Comparison of ENCODE assay signal across 29 cellular contexts in genomic region chr7:126755381-126755780, GRCh38.
"Had no signal": no experiment of that assay in that cellular context is flagged by ENCODE, and none has a peak within 500 bp of the region (broad histone marks: within the 10 kb centered on the region; RNA-seq: fewer than 3 reads in every experiment).

No MANE protein-coding gene starts in this region.

- H3K36me3 ChIP-seq: ascending aorta, breast epithelium, cardiac muscle cell, colonic mucosa, esophagus squamous epithelium, gastroesophageal sphincter, heart right ventricle had no signal

- H3K4me1 Mint-ChIP-seq: activated CD4-positive, alpha-beta memory T cell treated with anti-CD3 and anti-CD28 coated beads, Interleukin-2, amount 10 ng/mL, durations not matched to agents 7 days and 5 days; activated CD4-positive, alpha-beta T cell treated with anti-CD3 and anti-CD28 coated beads for 36 hours; activated CD4-positive, alpha-beta T cell treated with anti-CD3 and anti-CD28 coated beads, Interleukin-2, amount 10 ng/mL, durations not matched to agents 24 days and 14 days; activated naive CD4-positive, alpha-beta T cell treated with anti-CD3 and anti-CD28 coated beads, Interleukin-2, amount 10 ng/mL, durations not matched to agents 7 days and 5 days; activated naive CD8-positive, alpha-beta T cell treated with anti-CD3 and anti-CD28 coated beads, Interleukin-2, amount 10 ng/mL, durations not matched to agents 7 days and 5 days; brain had no signal

- H3K27me3 Mint-ChIP-seq: activated CD4-positive, alpha-beta memory T cell treated with anti-CD3 and anti-CD28 coated beads, Interleukin-2, amount 10 ng/mL, durations not matched to agents 7 days and 5 days; activated CD4-positive, alpha-beta T cell treated with anti-CD3 and anti-CD28 coated beads, Interleukin-2, amount 10 ng/mL, durations not matched to agents 24 days and 14 days; activated naive CD4-positive, alpha-beta T cell treated with anti-CD3 and anti-CD28 coated beads, Interleukin-2, amount 10 ng/mL, durations not matched to agents 7 days and 5 days; activated naive CD8-positive, alpha-beta T cell treated with anti-CD3 and anti-CD28 coated beads, Interleukin-2, amount 10 ng/mL, durations not matched to agents 7 days and 5 days; activated T-cell treated with anti-CD3 and anti-CD28 coated beads, Interleukin-2, amount 50 U/mL, for 24 hours; brain had no signal

- H3K27ac ChIP-seq: ascending aorta, breast epithelium, cardiac muscle cell, colonic mucosa, epithelial cell of prostate, esophagus squamous epithelium, gastroesophageal sphincter, heart right ventricle had no signal

- H3K27ac Mint-ChIP-seq: activated CD4-positive, alpha-beta memory T cell treated with anti-CD3 and anti-CD28 coated beads, Interleukin-2, amount 10 ng/mL, durations not matched to agents 7 days and 5 days; activated CD4-positive, alpha-beta T cell treated with anti-CD3 and anti-CD28 coated beads for 36 hours; activated CD4-positive, alpha-beta T cell treated with anti-CD3 and anti-CD28 coated beads, Interleukin-2, amount 10 ng/mL, durations not matched to agents 24 days and 14 days; activated naive CD4-positive, alpha-beta T cell treated with anti-CD3 and anti-CD28 coated beads, Interleukin-2, amount 10 ng/mL, durations not matched to agents 7 days and 5 days; activated naive CD4-positive, alpha-beta T cell treated with anti-CD3 and anti-CD28 coated beads, Interleukin-2, amount 50 U/mL, for 72 hours; activated naive CD8-positive, alpha-beta T cell treated with anti-CD3 and anti-CD28 coated beads, Interleukin-2, amount 10 ng/mL, durations not matched to agents 7 days and 5 days; activated T-cell treated with anti-CD3 and anti-CD28 coated beads, Interleukin-2, amount 50 U/mL, for 24 hours; activated T-cell treated with anti-CD3 and anti-CD28 coated beads, Interleukin-2, amount 50 U/mL, for 72 hours; brain had no signal

- DNase-seq: activated CD4-positive, alpha-beta memory T cell treated with anti-CD3 and anti-CD28 coated beads, Interleukin-2, amount 10 ng/mL, durations not matched to agents 7 days and 5 days; activated CD4-positive, alpha-beta T cell treated with anti-CD3 and anti-CD28 coated beads for 36 hours; activated CD4-positive, alpha-beta T cell treated with anti-CD3 and anti-CD28 coated beads, Interleukin-2, amount 10 ng/mL, durations not matched to agents 24 days and 14 days; activated CD4-positive, alpha-beta T cell treated with anti-CD3 and anti-CD28 coated beads, Interleukin-2, amount 50 U/mL, for 4 hours; activated CD4-positive, CD25-positive, alpha-beta regulatory T cell; activated CD4-positive, CD25-positive, alpha-beta regulatory T cell treated with anti-CD3 and anti-CD28 coated beads, Interleukin-2, amount 50 U/mL, for 72 hours; activated CD8-positive, alpha-beta memory T cell treated with anti-CD3 and anti-CD28 coated beads, Interleukin-2, amount 50 U/mL, for 48 hours; activated gamma-delta T cell; activated naive CD4-positive, alpha-beta T cell; activated naive CD4-positive, alpha-beta T cell treated with anti-CD3 and anti-CD28 coated beads, Interleukin-2, amount 10 ng/mL, durations not matched to agents 7 days and 5 days; activated naive CD8-positive, alpha-beta T cell treated with anti-CD3 and anti-CD28 coated beads, Interleukin-2, amount 10 ng/mL, durations not matched to agents 7 days and 5 days; activated T-cell treated with anti-CD3 and anti-CD28 coated beads for 4 hours; activated T-cell treated with anti-CD3 and anti-CD28 coated beads, Interleukin-2, amount 50 U/mL, for 24 hours; activated T-cell treated with anti-CD3 and anti-CD28 coated beads, Interleukin-2, amount 50 U/mL, for 72 hours; central memory CD4-positive, alpha-beta T cell; cerebellar nuclear complex; colonic mucosa; effector CD8-positive, alpha-beta T cell; esophagus squamous epithelium; foreskin melanocyte; heart right ventricle; T-helper 2 cell had no signal

- H3K4me3 ChIP-seq: ascending aorta, breast epithelium, cardiac muscle cell, colonic mucosa, esophagus squamous epithelium, gastroesophageal sphincter, heart right ventricle had no signal

- H3K4me3 Mint-ChIP-seq: activated CD4-positive, alpha-beta memory T cell treated with anti-CD3 and anti-CD28 coated beads, Interleukin-2, amount 10 ng/mL, durations not matched to agents 7 days and 5 days; activated CD4-positive, alpha-beta T cell treated with anti-CD3 and anti-CD28 coated beads for 36 hours; activated CD4-positive, alpha-beta T cell treated with anti-CD3 and anti-CD28 coated beads, Interleukin-2, amount 10 ng/mL, durations not matched to agents 24 days and 14 days; activated naive CD4-positive, alpha-beta T cell treated with anti-CD3 and anti-CD28 coated beads, Interleukin-2, amount 10 ng/mL, durations not matched to agents 7 days and 5 days; activated naive CD8-positive, alpha-beta T cell treated with anti-CD3 and anti-CD28 coated beads, Interleukin-2, amount 10 ng/mL, durations not matched to agents 7 days and 5 days; activated T-cell treated with anti-CD3 and anti-CD28 coated beads, Interleukin-2, amount 50 U/mL, for 24 hours; activated T-cell treated with anti-CD3 and anti-CD28 coated beads, Interleukin-2, amount 50 U/mL, for 72 hours; brain had no signal

- H3K9me3 Mint-ChIP-seq: activated CD4-positive, alpha-beta memory T cell treated with anti-CD3 and anti-CD28 coated beads, Interleukin-2, amount 10 ng/mL, durations not matched to agents 7 days and 5 days; activated CD4-positive, alpha-beta T cell treated with anti-CD3 and anti-CD28 coated beads, Interleukin-2, amount 10 ng/mL, durations not matched to agents 24 days and 14 days; activated naive CD4-positive, alpha-beta T cell treated with anti-CD3 and anti-CD28 coated beads, Interleukin-2, amount 10 ng/mL, durations not matched to agents 7 days and 5 days; activated naive CD4-positive, alpha-beta T cell treated with anti-CD3 and anti-CD28 coated beads, Interleukin-2, amount 50 U/mL, for 72 hours; activated naive CD8-positive, alpha-beta T cell treated with anti-CD3 and anti-CD28 coated beads, Interleukin-2, amount 10 ng/mL, durations not matched to agents 7 days and 5 days; activated T-cell treated with anti-CD3 and anti-CD28 coated beads, Interleukin-2, amount 50 U/mL, for 24 hours; activated T-cell treated with anti-CD3 and anti-CD28 coated beads, Interleukin-2, amount 50 U/mL, for 72 hours; brain had no signal

- H3K9me3 ChIP-seq: ascending aorta, breast epithelium, colonic mucosa, esophagus squamous epithelium, gastroesophageal sphincter, heart right ventricle had no signal

- H3K27me3 ChIP-seq: ascending aorta, breast epithelium, cardiac muscle cell, colonic mucosa, esophagus squamous epithelium, gastroesophageal sphincter, heart right ventricle had no signal

- H3K36me3 Mint-ChIP-seq: activated naive CD4-positive, alpha-beta T cell treated with anti-CD3 and anti-CD28 coated beads, Interleukin-2, amount 10 ng/mL, durations not matched to agents 7 days and 5 days; activated naive CD4-positive, alpha-beta T cell treated with anti-CD3 and anti-CD28 coated beads, Interleukin-2, amount 50 U/mL, for 72 hours; activated naive CD8-positive, alpha-beta T cell treated with anti-CD3 and anti-CD28 coated beads, Interleukin-2, amount 10 ng/mL, durations not matched to agents 7 days and 5 days; brain had no signal
